19 cellular contexts compared by ENCODE assay signal in the genomic region with DNA sequence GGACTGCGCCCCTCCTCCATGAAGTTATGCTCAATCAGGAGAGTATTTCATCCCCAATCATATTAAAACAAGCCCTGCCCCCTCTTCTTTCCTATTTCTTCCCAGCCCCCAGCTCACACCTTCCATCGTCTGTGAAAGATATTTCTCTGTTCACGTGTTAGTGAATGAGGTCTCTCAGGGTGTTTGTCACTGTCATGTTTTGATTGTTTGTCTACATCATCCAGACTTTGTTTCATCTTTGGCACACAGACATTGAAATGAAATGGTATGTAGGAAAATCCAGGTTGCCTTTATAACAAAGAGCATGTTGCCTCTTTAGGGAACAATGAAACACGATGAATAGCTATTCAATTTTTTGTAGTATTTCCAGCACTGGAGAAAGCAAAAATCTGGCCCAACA.
"Had no signal": no experiment of that assay in that cellular context is flagged by ENCODE, and none has a peak within 500 bp of the region (broad histone marks: within the 10 kb centered on the region; RNA-seq: fewer than 3 reads in every experiment).

No MANE protein-coding gene starts in this region.

- H3K27ac Mint-ChIP-seq: activated naive CD4-positive, alpha-beta T cell treated with anti-CD3 and anti-CD28 coated beads, Interleukin-2, amount 50 U/mL, for 24 hours; activated T-cell treated with anti-CD3 and anti-CD28 coated beads, Interleukin-2, amount 50 U/mL, for 24 hours; natural killer cell; stimulated activated naive CD8-positive, alpha-beta T cell treated with anti-CD3 and anti-CD28 coated beads, Interleukin-15, amount 100 ng/mL, for 72 hours had no signal

- H3K27me3 Mint-ChIP-seq: memory B cell had no signal

- H3K36me3 Mint-ChIP-seq: activated naive CD4-positive, alpha-beta T cell treated with anti-CD3 and anti-CD28 coated beads, Interleukin-2, amount 50 U/mL, for 24 hours; memory B cell; natural killer cell had no signal

- H3K27me3 ChIP-seq: adrenal gland, colonic mucosa, esophagus squamous epithelium, ovary, testis, upper lobe of left lung had no signal

- DNase-seq: activated CD4-positive, alpha-beta T cell treated with anti-CD3 and anti-CD28 coated beads for 1 hour; activated CD4-positive, alpha-beta T cell treated with anti-CD3 and anti-CD28 coated beads, Interleukin-2, amount 50 U/mL, for 4 hours; activated effector memory CD4-positive, alpha-beta T cell treated with Interleukin-2 at 50 U/mL for 16 hours; activated T-cell treated with anti-CD3 and anti-CD28 coated beads, Interleukin-2, amount 50 U/mL, for 24 hours; adrenal gland; caudate nucleus; colonic mucosa; esophagus squamous epithelium; foreskin fibroblast; left ventricle myocardium superior; natural killer cell; ovary; stimulated activated CD4-positive, alpha-beta T cell treated with anti-CD3 and anti-CD28 coated beads, Interleukin-1b, Interleukin-23, amount 100 ng/mL, for 48 hours; stimulated activated naive CD8-positive, alpha-beta T cell treated with anti-CD3 and anti-CD28 coated beads, Interleukin-15, amount 100 ng/mL, for 72 hours; T-helper 9 cell; testis; upper lobe of left lung had no signal

- H3K4me3 Mint-ChIP-seq: activated naive CD4-positive, alpha-beta T cell treated with anti-CD3 and anti-CD28 coated beads, Interleukin-2, amount 50 U/mL, for 24 hours; activated T-cell treated with anti-CD3 and anti-CD28 coated beads, Interleukin-2, amount 50 U/mL, for 24 hours; memory B cell; natural killer cell; stimulated activated naive CD8-positive, alpha-beta T cell treated with anti-CD3 and anti-CD28 coated beads, Interleukin-15, amount 100 ng/mL, for 72 hours had no signal

- H3K9me3 Mint-ChIP-seq: activated T-cell treated with anti-CD3 and anti-CD28 coated beads, Interleukin-2, amount 50 U/mL, for 24 hours; natural killer cell; stimulated activated naive CD8-positive, alpha-beta T cell treated with anti-CD3 and anti-CD28 coated beads, Interleukin-15, amount 100 ng/mL, for 72 hours had no signal

- ATAC-seq: left ventricle myocardium superior; natural killer cell; stimulated activated naive CD8-positive, alpha-beta T cell treated with anti-CD3 and anti-CD28 coated beads, Interleukin-15, amount 100 ng/mL, for 72 hours had no signal

- H3K9me3 ChIP-seq: colonic mucosa, esophagus squamous epithelium, ovary, testis, upper lobe of left lung had no signal

- H3K4me3 ChIP-seq: adrenal gland, colonic mucosa, esophagus squamous epithelium, ovary, testis, upper lobe of left lung had no signal

- H3K4me1 ChIP-seq: adrenal gland, colonic mucosa, esophagus squamous epithelium, testis had no signal

- H3K4me1 Mint-ChIP-seq: activated naive CD4-positive, alpha-beta T cell treated with anti-CD3 and anti-CD28 coated beads, Interleukin-2, amount 50 U/mL, for 24 hours had no signal

- H3K27ac ChIP-seq: adrenal gland, colonic mucosa, esophagus squamous epithelium, ovary, testis, upper lobe of left lung had no signal

- H3K36me3 ChIP-seq: adrenal gland, colonic mucosa, esophagus squamous epithelium, ovary, upper lobe of left lung had no signal
